In genomic region chr13:77180011-77180410, GRCh38 we compare ENCODE assay signal across 26 cellular contexts.
"Had no signal": no experiment of that assay in that cellular context is flagged by ENCODE, and none has a peak within 500 bp of the region (broad histone marks: within the 10 kb centered on the region; RNA-seq: fewer than 3 reads in every experiment).

No MANE protein-coding gene starts in this region.

- H3K4me1 ChIP-seq: left lung, lower lobe of right lung, right atrium auricular region, right lobe of liver, stomach, testis, thyroid gland, transverse colon, vagina had no signal

- H3K27me3 Mint-ChIP-seq: naive thymus-derived CD4-positive, alpha-beta T cell; natural killer cell treated with Interleukin-12 subunit alpha and Interleukin-12 subunit beta and Interleukin-15 and Interleukin-18, amount 100 ng/mL, for 72 hours; progenitor cell of endocrine pancreas; stimulated activated naive B cell treated with anti-CD40 and anti-IgM and Interleukin-4, amounts not matched to agents 10 μg/mL and 1 μg/mL and 100 μg/mL, for 72 hours had no signal

- H3K27ac Mint-ChIP-seq: natural killer cell treated with Interleukin-12 subunit alpha and Interleukin-12 subunit beta and Interleukin-15 and Interleukin-18, amount 100 ng/mL, for 72 hours; progenitor cell of endocrine pancreas; stimulated activated naive B cell treated with anti-CD40 and anti-IgM and Interleukin-4, amounts not matched to agents 10 μg/mL and 1 μg/mL and 100 μg/mL, for 72 hours had no signal

- H3K36me3 ChIP-seq: ovary had no signal

- H3K4me3 ChIP-seq: left lung, lower lobe of right lung, mucosa of descending colon, ovary, right atrium auricular region, right lobe of liver, stomach, testis, thyroid gland, transverse colon, vagina had no signal

- DNase-seq: hypothalamus; immature natural killer cell; kidney; left colon; left lung; lower lobe of right lung; mammary epithelial cell; midbrain; mucosa of descending colon; naive thymus-derived CD4-positive, alpha-beta T cell; ovary; right lobe of liver; stimulated activated CD4-positive, alpha-beta T cell treated with anti-CD3 and anti-CD28 coated beads, Interleukin-12 subunit alpha, Interleukin-12 subunit beta, amount 100 ng/mL, for 4 hours; stimulated activated CD4-positive, alpha-beta T cell treated with anti-CD3 and anti-CD28 coated beads, Interleukin-15, amount 100 ng/mL, for 24 hours; stimulated activated CD4-positive, alpha-beta T cell treated with anti-CD3 and anti-CD28 coated beads, Interleukin-2, amount 100 ng/mL, for 24 hours; stimulated activated CD4-positive, alpha-beta T cell treated with anti-CD3 and anti-CD28 coated beads, Interleukin-4, amount 100 ng/mL, for 1 hour; stimulated activated naive B cell treated with anti-CD40 and anti-IgM and Interleukin-4, amounts not matched to agents 10 μg/mL and 1 μg/mL and 100 μg/mL, for 72 hours; stimulated activated naive CD8-positive, alpha-beta T cell treated with anti-CD3 and anti-CD28 coated beads, Interleukin-15, Interleukin-2, amounts not matched to agents 100 U/mL and 50 U/mL, for 24 hours; stomach; testis; thyroid gland; transverse colon had no signal

- H3K27me3 ChIP-seq: left lung, ovary, right atrium auricular region, right lobe of liver, stomach, testis, thyroid gland, transverse colon, vagina had no signal

- H3K4me3 Mint-ChIP-seq: immature natural killer cell; naive thymus-derived CD4-positive, alpha-beta T cell; natural killer cell treated with Interleukin-12 subunit alpha and Interleukin-12 subunit beta and Interleukin-15 and Interleukin-18, amount 100 ng/mL, for 72 hours; stimulated activated naive B cell treated with anti-CD40 and anti-IgM and Interleukin-4, amounts not matched to agents 10 μg/mL and 1 μg/mL and 100 μg/mL, for 72 hours had no signal

- H3K9me3 Mint-ChIP-seq: immature natural killer cell; natural killer cell treated with Interleukin-12 subunit alpha and Interleukin-12 subunit beta and Interleukin-15 and Interleukin-18, amount 100 ng/mL, for 72 hours had no signal

- H3K27ac ChIP-seq: left lung, lower lobe of right lung, ovary, right atrium auricular region, right lobe of liver, stomach, testis, thyroid gland, transverse colon, vagina had no signal

- ATAC-seq: left colon; left lung; lower lobe of right lung; mucosa of descending colon; naive thymus-derived CD4-positive, alpha-beta T cell; natural killer cell treated with Interleukin-12 subunit alpha and Interleukin-12 subunit beta and Interleukin-15 and Interleukin-18, amount 100 ng/mL, for 72 hours; right lobe of liver; stimulated activated naive B cell treated with anti-CD40 and anti-IgM and Interleukin-4, amounts not matched to agents 10 μg/mL and 1 μg/mL and 100 μg/mL, for 72 hours; stimulated activated naive CD8-positive, alpha-beta T cell treated with anti-CD3 and anti-CD28 coated beads, Interleukin-15, Interleukin-2, amounts not matched to agents 100 U/mL and 50 U/mL, for 24 hours had no signal

- H3K9me3 ChIP-seq: left lung, lower lobe of right lung, mucosa of descending colon, ovary, right atrium auricular region, right lobe of liver, stomach, testis, thyroid gland, transverse colon, vagina had no signal
